In genomic region chrX:129522184-129523059, GRCh38 we compare ENCODE assay signal across 8 cellular contexts. TPM values are rescaled to one million over a fixed set of nuclear protein-coding genes. Genes with fewer than 3 reads are reported as not detected.
DNase-seq lines count a peak whose midpoint lies in the region; TF ChIP-seq lines count a peak whose summit lies in the region.

No MANE protein-coding gene starts in this region.

- peaks cover 0 to 32% (median 7%) of the 10 kb centered on the region in 4 donors for H3K4me1 ChIP-seq in esophagus muscularis mucosa
- no peaks in the 10 kb centered on the region for H3K4me1 ChIP-seq in mucosa of stomach (ENCODE audit: control insufficient read depth, insufficient read depth, low read length)

- intact Hi-C loops in esophagus muscularis mucosa (cut with DNase I): no loop called here

- H3K9me3 ChIP-seq in MG63 (no peaks in the 10 kb centered on the region), WERI-Rb-1 (ENCODE audit: severe bottlenecking) (no peaks in the 10 kb centered on the region), esophagus muscularis mucosa (no peaks in the 10 kb centered on the region), mucosa of stomach (ENCODE audit: control insufficient read depth, low read length) (no peaks in the 10 kb centered on the region)

- H3K36me3 ChIP-seq in MG63 (no peaks in the 10 kb centered on the region), WERI-Rb-1 (no peaks in the 10 kb centered on the region), esophagus muscularis mucosa (no peaks in the 10 kb centered on the region), mucosa of stomach (ENCODE audit: control insufficient read depth, insufficient read depth, low read length) (no peaks in the 10 kb centered on the region)

- H3K27me3 ChIP-seq in MG63: no peaks in the 10 kb centered on the region
- peaks cover 6% of the 10 kb centered on the region for H3K27me3 ChIP-seq in WERI-Rb-1 (ENCODE audit: insufficient read depth, low read depth, severe bottlenecking)
- no peaks in the 10 kb centered on the region for H3K27me3 ChIP-seq in esophagus muscularis mucosa
- no peaks in the 10 kb centered on the region for H3K27me3 ChIP-seq in mucosa of stomach (ENCODE audit: control insufficient read depth, insufficient read depth, low read length)

- peak; percentile 77 for DNase-seq in ELR (ENCODE audit: low read depth)
- peak; percentile 61 for DNase-seq in MG63
- DNase-seq in WERI-Rb-1: peak; percentile 70
- DNase-seq in esophagus muscularis mucosa (ENCODE audit: extremely low spot score): no peak
- peak; percentile 55 for DNase-seq in ureter (ENCODE audit: low spot score)
- no peak for DNase-seq in NK-92 (lab: John Stamatoyannopoulos, UW; ENCODE audit: unreplicated experiment)
- DNase-seq in OCI-M2 (lab: John Stamatoyannopoulos, UW; ENCODE audit: unreplicated experiment): no peak

- no peak for TF ChIP-seq POLR2A in esophagus muscularis mucosa (IDR thresholded peaks at IDR 0.05; ENCODE audit: low read depth)

- peak overlapping the region; percentile 57 for H3K4me3 ChIP-seq in MG63
- H3K4me3 ChIP-seq in WERI-Rb-1 (ENCODE audit: low read depth, low read length): peak overlapping the region; percentile 74
- peak overlapping the region; percentile 81 to 89 (median 82) for H3K4me3 ChIP-seq in esophagus muscularis mucosa
- H3K4me3 ChIP-seq in mucosa of stomach (ENCODE audit: low read length): peak overlapping the region; percentile 25

- TF ChIP-seq EP300 in esophagus muscularis mucosa (IDR thresholded peaks at IDR 0.05): no peak

- 36% methylated on average over 28 of the region's 52 CpGs for WGBS in esophagus muscularis mucosa

- TF ChIP-seq CTCF in WERI-Rb-1 (IDR thresholded peaks at IDR 0.05; ENCODE audit: low read depth, low read length) (no peak), esophagus muscularis mucosa (IDR thresholded peaks at IDR 0.05) (peak in 2 of 3 experiments; percentile 6 to 12)

- H3K27ac ChIP-seq in WERI-Rb-1 (peak overlapping the region; percentile 77), esophagus muscularis mucosa (replicated peaks in 1 of 4) (peak overlapping the region; percentile 93 to 96 (median 94))

- peak overlapping the region; percentile 83 for H3K9ac ChIP-seq in mucosa of stomach (ENCODE audit: low read length)

RNA-seq across cellular contexts. Expression of gene SMARCA1, which starts 0.9 kb away (rescaled TPM):
- 10.7 and 11.6 TPM in 2 replicates for total RNA-seq in MG63 (2014; rRNA removed; shearing (Covaris generic); ENCODE audit: low replicate concordance)
- total RNA-seq in esophagus muscularis mucosa (10 to 100 TPM; 52.2 to 60.6 (median 55.7) TPM), ureter (37.5 TPM)

RNA-seq across cellular contexts. Expression of gene OCRL, which starts 17.6 kb away (rescaled TPM):
- total RNA-seq in MG63 (2014; rRNA removed; shearing (Covaris generic); ENCODE audit: low replicate concordance): 26.6 and 27.6 TPM in 2 replicates
- total RNA-seq in esophagus muscularis mucosa (10 to 100 TPM; 41.1 to 62.3 (median 59.8) TPM), ureter (43.6 TPM)

Comparison
In these comparisons a context has a peak if more than half of its experiments do, and no peak if none do; other contexts are left out.
1. DNase-seq: peak in ELR (single experiment), MG63 (single experiment), WERI-Rb-1 (single experiment) and ureter (single experiment); none in esophagus muscularis mucosa (single experiment), NK-92 (single experiment) and OCI-M2 (single experiment).
2. H3K4me3 ChIP-seq: peak in every context shown above with its lines; median percentile 82 in esophagus muscularis mucosa; 74 in WERI-Rb-1; 57 in MG63; 25 in mucosa of stomach.